21 cellular contexts compared by ENCODE assay signal in the genomic region with DNA sequence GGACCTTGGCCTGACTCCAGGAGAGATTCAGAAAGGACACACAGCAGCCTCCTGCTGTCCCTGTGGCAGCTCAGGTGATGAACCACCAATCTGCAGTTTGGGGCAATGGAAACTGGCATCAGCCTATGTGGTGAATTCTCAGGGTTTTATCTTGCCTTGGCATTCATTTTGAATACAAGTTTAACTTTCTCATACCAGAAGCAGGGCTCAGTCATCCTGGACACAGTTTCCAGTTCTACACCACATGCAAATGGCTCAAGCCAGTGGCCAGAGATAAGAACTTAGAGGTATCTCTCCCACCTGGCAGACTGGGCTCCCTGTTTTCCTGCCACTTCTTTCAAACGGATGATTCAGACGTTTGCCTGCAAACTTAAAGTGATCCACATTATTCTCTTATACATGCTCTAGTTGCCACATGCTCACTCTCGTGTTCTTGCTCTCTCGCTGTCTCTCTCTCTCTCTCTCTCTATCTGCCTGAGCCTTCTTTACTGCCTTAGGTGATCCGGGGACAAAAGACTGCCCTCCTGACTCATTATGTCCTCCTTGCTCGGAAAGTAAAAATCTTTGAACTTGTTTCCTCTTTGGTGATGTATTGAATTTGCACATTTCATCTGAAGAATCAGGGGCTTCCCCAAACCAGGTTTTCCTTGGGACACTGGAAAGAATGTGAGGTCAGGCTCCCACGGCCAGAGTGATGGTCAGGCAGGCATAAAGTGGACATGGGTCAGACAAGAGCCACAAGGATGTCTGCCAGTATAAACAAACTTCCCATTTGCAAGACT.
DNase-seq lines count a peak whose midpoint lies in the region; ATAC-seq and TF ChIP-seq lines count a peak whose summit lies in the region.
"Had no signal": no experiment of that assay in that cellular context is flagged by ENCODE, and none has a peak within 500 bp of the region (broad histone marks: within the 10 kb centered on the region; RNA-seq: fewer than 3 reads in every experiment).

No MANE protein-coding gene starts in this region.

- ATAC-seq in HG03039 (IDR thresholded peaks at IDR 0.05; ENCODE audit: unreplicated experiment) (peak; percentile 8), PC-3 (no peak)
- ATAC-seq: activated CD4-positive, alpha-beta T cell treated with anti-CD3 and anti-CD28 coated beads for 36 hours; effector memory CD8-positive, alpha-beta T cell; natural killer cell had no signal

- H3K9me2 ChIP-seq in PC-3 (replicated peaks; ENCODE audit: low read length) = no peaks in the 10 kb centered on the region

- no peak overlapping the region for H2AFZ ChIP-seq in PC-3 (ENCODE audit: low read length)

- no peaks in the 10 kb centered on the region for H3K27me3 ChIP-seq in PC-3 (ENCODE audit: low read length)
- H3K27me3 ChIP-seq: tibial nerve had no signal

- BruUV-seq in PC-3 (replicated peaks; lab: Mats Ljungman, UMichigan) = no TSS peak

- H3K79me2 ChIP-seq in PC-3 (ENCODE audit: low read length) = no peaks in the 10 kb centered on the region

- CTCF ChIA-PET in PC-3 (lab: Charles Lee) = no interaction called here

- POLR2A ChIA-PET in PC-3 (lab: Charles Lee; ENCODE audit: unreplicated experiment) = no interaction called here

- 0 out of 2 replicates have a peak, but pooled peaks cover 8% of the 10 kb centered on the region for H3K9me3 ChIP-seq in PC-3 (ENCODE audit: low read length)

- no peak overlapping the region for H3K4me2 ChIP-seq in PC-3 (ENCODE audit: low read length)

- no peaks in the 10 kb centered on the region for H4K20me1 ChIP-seq in PC-3 (ENCODE audit: low read length)

- H3K36me3 ChIP-seq in PC-3 (ENCODE audit: low read depth, low read length) = peaks cover 4% of the 10 kb centered on the region; the same call in 1 of the 2 replicates
- H3K36me3 ChIP-seq: tibial nerve had no signal

- intact Hi-C loops in PC-3 (cut with micrococcal nuclease) = no loop called here

- no peak overlapping the region for H3K27ac ChIP-seq in PC-3 (ENCODE audit: low read length)
- H3K27ac ChIP-seq: skin epidermis, tibial nerve had no signal

- no peak overlapping the region for H3K4me3 ChIP-seq in fibroblast of pulmonary artery (replicated peaks; ENCODE audit: low read depth, low read length)
- H3K4me3 ChIP-seq in PC-3 (ENCODE audit: low read length) = no peak overlapping the region
- H3K4me3 ChIP-seq: skin epidermis, tibial nerve had no signal

- no peak overlapping the region for H3K9ac ChIP-seq in PC-3 (ENCODE audit: low read length)

- H3F3A ChIP-seq in PC-3 (ENCODE audit: low read length, unreplicated experiment) = no peaks in the 10 kb centered on the region

- DNase-seq in amniotic epithelial cell (ENCODE audit: low read depth) (peak; percentile 7), fibroblast of pulmonary artery (ENCODE audit: low read depth) (peak; percentile 7), renal cortical epithelial cell (ENCODE audit: low read depth) (peak; percentile 81), PC-3 (no peak), NCI-H1048 (lab: John Stamatoyannopoulos, UW) (no peak), NCI-H1436 treated with DMSO at 0.1 percent for 48 hours (lab: John Stamatoyannopoulos, UW) (no peak)
- DNase-seq: activated CD4-positive, alpha-beta T cell treated with anti-CD3 and anti-CD28 coated beads for 36 hours; activated T-cell treated with anti-CD3 and anti-CD28 coated beads, Interleukin-2, amount 50 U/mL, for 72 hours; CD4-positive, alpha-beta memory T cell; DMS53; effector memory CD8-positive, alpha-beta T cell; H7; kidney; natural killer cell; NCI-H1436; NCI-H524 treated with DMSO at 0.1 percent for 48 hours; SHP77 treated with DMSO at 0.1 percent for 48 hours; T-helper 1 cell had no signal

- no peak for TF ChIP-seq CTCF in fibroblast of pulmonary artery (IDR thresholded peaks at IDR 0.05; ENCODE audit: low read length, missing control alignments)
- TF ChIP-seq CTCF in PC-3 (conservative IDR thresholded peaks at IDR 0.05; ENCODE audit: low read depth, low read length) = no peak

- H3K4me1 ChIP-seq in PC-3 (ENCODE audit: insufficient read depth, low read length) = no peaks in the 10 kb centered on the region
- H3K4me1 ChIP-seq: tibial nerve had no signal

Comparison
In these comparisons a context has a peak if more than half of its experiments do, and no peak if none do; other contexts are left out.
1. DNase-seq: peak in amniotic epithelial cell (single experiment), fibroblast of pulmonary artery (single experiment) and renal cortical epithelial cell (single experiment); none in PC-3 (single experiment), NCI-H1048 (single experiment) and NCI-H1436 treated with DMSO at 0.1 percent for 48 hours (single experiment).